ENCODE assay signal across 27 cellular contexts in the genomic region with DNA sequence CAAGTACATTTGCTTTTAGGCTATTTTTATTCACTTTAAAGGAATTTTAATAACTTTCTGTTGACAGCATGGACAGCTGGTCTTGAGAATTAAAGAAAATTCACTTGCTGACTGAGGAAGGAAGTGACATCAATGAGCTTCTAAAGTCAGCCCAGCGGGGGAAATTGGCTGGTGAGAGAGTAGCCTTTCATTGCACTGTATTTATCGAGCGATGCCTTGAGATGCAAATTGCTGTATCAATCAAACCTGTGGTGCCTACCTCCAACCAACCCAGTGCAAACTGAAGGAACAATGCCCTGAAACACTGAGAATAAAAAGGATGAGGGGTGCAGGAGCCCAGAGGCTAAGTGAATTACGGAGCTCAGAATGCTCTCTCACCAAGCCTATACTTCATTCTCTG.
DNase-seq lines count a peak whose midpoint lies in the region; ATAC-seq, FAIRE-seq and TF ChIP-seq lines count a peak whose summit lies in the region.
"Had no signal": no experiment of that assay in that cellular context is flagged by ENCODE, and none has a peak within 500 bp of the region (broad histone marks: within the 10 kb centered on the region; RNA-seq: fewer than 3 reads in every experiment).

No MANE protein-coding gene starts in this region.

- H3K27me3 Mint-ChIP-seq in endodermal cell (ENCODE audit: insufficient read depth) (no peaks in the 10 kb centered on the region), neural progenitor cell (ENCODE audit: insufficient read depth, low read depth) (no peaks in the 10 kb centered on the region), T-cell (no peaks in the 10 kb centered on the region)
- H3K27me3 Mint-ChIP-seq: activated B cell treated with CpG ODN at 0.5 μM for 24 hours; activated naive CD4-positive, alpha-beta T cell treated with anti-CD3 and anti-CD28 coated beads, Interleukin-2, amount 50 U/mL, for 24 hours; activated T-helper 17 cell treated with anti-CD3 and anti-CD28 coated beads, Interleukin-2, amount 50 U/mL, for 72 hours; CD4-positive, CD25-positive, alpha-beta regulatory T cell had no signal

- H3K9me2 ChIP-seq in MM.1S (replicated peaks; ENCODE audit: insufficient read depth, low read length) = no peaks in the 10 kb centered on the region

- in situ Hi-C loops in HepG2 (cut with HindIII; ENCODE audit: extremely low pct_ligation_motif_present, low pct_unique_long_range_greater_than_20kb) = no loop called here

- peak overlapping the region; percentile 46 for H2AFZ ChIP-seq in neural progenitor cell (replicated peaks)
- H2AFZ ChIP-seq in HepG2 (ENCODE audit: low read length) = no peak overlapping the region
- H2AFZ ChIP-seq in MM.1S (ENCODE audit: low read length) = no peak overlapping the region

- peaks cover 2% of the 10 kb centered on the region for H3K9me3 Mint-ChIP-seq in endodermal cell
- peaks cover 10% of the 10 kb centered on the region for H3K9me3 Mint-ChIP-seq in neural progenitor cell
- H3K9me3 Mint-ChIP-seq in T-cell = peaks cover 6 to 12% (median 6%) of the 10 kb centered on the region in 3 donors
- H3K9me3 Mint-ChIP-seq: nephron progenitor cell had no signal

- POLR2A ChIA-PET in HepG2 (lab: Yijun Ruan, JAX) = no interaction called here
- POLR2A ChIA-PET in T-cell (lab: Charles Lee) = no interaction called here

- H3K4me3 Mint-ChIP-seq in endodermal cell = no peak overlapping the region
- no peak overlapping the region for H3K4me3 Mint-ChIP-seq in neural progenitor cell
- no peak overlapping the region for H3K4me3 Mint-ChIP-seq in T-cell
- H3K4me3 Mint-ChIP-seq: activated B cell treated with CpG ODN at 0.5 μM for 24 hours; activated naive CD4-positive, alpha-beta T cell treated with anti-CD3 and anti-CD28 coated beads, Interleukin-2, amount 50 U/mL, for 24 hours; activated T-helper 17 cell treated with anti-CD3 and anti-CD28 coated beads, Interleukin-2, amount 50 U/mL, for 72 hours; nephron progenitor cell had no signal

- ATAC-seq in HepG2 (no peak), T-cell (replicated peaks in 1 of 4) (no peak), HG03342 (IDR thresholded peaks at IDR 0.05; ENCODE audit: unreplicated experiment) (no peak)
- ATAC-seq: activated T-helper 17 cell treated with anti-CD3 and anti-CD28 coated beads, Interleukin-2, amount 50 U/mL, for 72 hours; lower lobe of right lung; Right ventricle myocardium inferior had no signal

- H3K27ac Mint-ChIP-seq in endodermal cell = no peak overlapping the region
- no peak overlapping the region for H3K27ac Mint-ChIP-seq in neural progenitor cell
- H3K27ac Mint-ChIP-seq in T-cell = no peak overlapping the region
- H3K27ac Mint-ChIP-seq: activated B cell treated with CpG ODN at 0.5 μM for 24 hours; activated naive CD4-positive, alpha-beta T cell treated with anti-CD3 and anti-CD28 coated beads, Interleukin-2, amount 50 U/mL, for 24 hours; activated T-helper 17 cell treated with anti-CD3 and anti-CD28 coated beads, Interleukin-2, amount 50 U/mL, for 72 hours; CD4-positive, CD25-positive, alpha-beta regulatory T cell; nephron progenitor cell had no signal

- H3K27me3 ChIP-seq in H7 (ENCODE audit: control insufficient read depth, insufficient read depth, low read length) (no peaks in the 10 kb centered on the region), endodermal cell (ENCODE audit: control insufficient read depth, insufficient read depth, low read length, poor library complexity, severe bottlenecking) (no peaks in the 10 kb centered on the region), neural progenitor cell (no peaks in the 10 kb centered on the region), HepG2 (ENCODE audit: control insufficient read depth in 1 of 2, insufficient read depth in 2 of 2, low read length in 2 of 2) (no peaks in the 10 kb centered on the region), MM.1S (replicated peaks; ENCODE audit: insufficient read depth, low read length) (no peaks in the 10 kb centered on the region)
- H3K27me3 ChIP-seq: esophagus squamous epithelium, transverse colon had no signal

- no peak for TF ChIP-seq EP300 in HepG2 (IDR thresholded peaks at IDR 0.05; ENCODE audit: low read depth in 2 of 2, low read length in 2 of 2)
- TF ChIP-seq EP300 in HepG2 (CRISPR knock-in tag; IDR thresholded peaks at IDR 0.05; ENCODE audit: borderline replicate concordance) = no peak

- no TSS peak for BruUV-seq in HepG2 (replicated peaks; lab: Mats Ljungman, UMichigan)

- H3K36me3 Mint-ChIP-seq in endodermal cell (ENCODE audit: low read depth) (peaks cover 7% of the 10 kb centered on the region), neural progenitor cell (no peaks in the 10 kb centered on the region), T-cell (no peaks in the 10 kb centered on the region)
- H3K36me3 Mint-ChIP-seq: activated naive CD4-positive, alpha-beta T cell treated with anti-CD3 and anti-CD28 coated beads, Interleukin-2, amount 50 U/mL, for 24 hours; CD4-positive, CD25-positive, alpha-beta regulatory T cell had no signal

- H3K4me1 ChIP-seq in endodermal cell (ENCODE audit: control insufficient read depth, insufficient read depth, low read length) = no peaks in the 10 kb centered on the region
- peaks cover 15% of the 10 kb centered on the region for H3K4me1 ChIP-seq in neural progenitor cell
- no peaks in the 10 kb centered on the region for H3K4me1 ChIP-seq in HepG2 (ENCODE audit: insufficient read depth, low read length)
- no peaks in the 10 kb centered on the region for H3K4me1 ChIP-seq in MM.1S (ENCODE audit: low read length)
- H3K4me1 ChIP-seq: esophagus squamous epithelium, lower lobe of right lung, prostate gland, transverse colon had no signal

- H3K4me3 ChIP-seq in H7 (ENCODE audit: insufficient read depth, low read depth, low read length) (no peak overlapping the region), endodermal cell (ENCODE audit: low read length) (no peak overlapping the region), neural progenitor cell (peak overlapping the region; percentile 11), HepG2 (replicated peaks in 1 of 3; ENCODE audit: insufficient read depth in 1 of 3, low read depth in 2 of 3, low read length in 3 of 3) (no peak overlapping the region), MM.1S (ENCODE audit: low read length) (no peak overlapping the region)
- H3K4me3 ChIP-seq: coronary artery, esophagus squamous epithelium, lower lobe of right lung, prostate gland, transverse colon had no signal

- H3K4me2 ChIP-seq in neural progenitor cell = peak overlapping the region; percentile 71
- H3K4me2 ChIP-seq in HepG2 (ENCODE audit: low read depth, low read length) = no peak overlapping the region
- no peak overlapping the region for H3K4me2 ChIP-seq in MM.1S (ENCODE audit: low read depth, low read length)

- FAIRE-seq in HepG2 (lab: Jason Lieb, UNC) = no peak
- FAIRE-seq: frontal cortex had no signal

- H3K27ac ChIP-seq in endodermal cell (ENCODE audit: low read depth, low read length) = peak overlapping the region; percentile 70
- peak overlapping the region; percentile 84 for H3K27ac ChIP-seq in neural progenitor cell
- no peak overlapping the region for H3K27ac ChIP-seq in HepG2 (ENCODE audit: extremely low read length, insufficient read depth, low read length)
- H3K27ac ChIP-seq in MM.1S (ENCODE audit: low read length) = no peak overlapping the region
- H3K27ac ChIP-seq: coronary artery, esophagus squamous epithelium, HL-60, lower lobe of right lung, prostate gland, transverse colon had no signal

- H3F3A ChIP-seq in neural progenitor cell (ENCODE audit: low read depth) (peaks cover 13% of the 10 kb centered on the region), MM.1S (ENCODE audit: insufficient read depth, low read length) (no peaks in the 10 kb centered on the region)

- no peaks in the 10 kb centered on the region for H4K20me1 ChIP-seq in neural progenitor cell (ENCODE audit: low read depth)
- no peaks in the 10 kb centered on the region for H4K20me1 ChIP-seq in HepG2 (ENCODE audit: insufficient read depth, low read length)
- H4K20me1 ChIP-seq in MM.1S (ENCODE audit: insufficient read depth, low read length) = no peaks in the 10 kb centered on the region

- H3K36me3 ChIP-seq in H7 (replicated peaks; ENCODE audit: control insufficient read depth, insufficient read depth, low read length) (no peaks in the 10 kb centered on the region), endodermal cell (ENCODE audit: control insufficient read depth, insufficient read depth, low read length) (no peaks in the 10 kb centered on the region), neural progenitor cell (no peaks in the 10 kb centered on the region), HepG2 (replicated peaks in 1 of 2; ENCODE audit: control insufficient read depth in 1 of 2, insufficient read depth in 2 of 2, low read length in 2 of 2) (no peaks in the 10 kb centered on the region), MM.1S (replicated peaks; ENCODE audit: insufficient read depth, low read length) (no peaks in the 10 kb centered on the region)
- H3K36me3 ChIP-seq: esophagus squamous epithelium, lower lobe of right lung, prostate gland, transverse colon had no signal

- intact Hi-C loops in HepG2 (cut with micrococcal nuclease; ENCODE audit: unreplicated experiment) = no loop called here

- no peak for TF ChIP-seq CTCF in endodermal cell (conservative IDR thresholded peaks at IDR 0.05)
- no peak for TF ChIP-seq CTCF in neural progenitor cell (IDR thresholded peaks at IDR 0.05)
- TF ChIP-seq CTCF in HepG2 (CRISPR knock-in tag; IDR thresholded peaks at IDR 0.05) = no peak
- no peak for TF ChIP-seq CTCF in MM.1S (IDR thresholded peaks at IDR 0.05; ENCODE audit: low read length)

- H3K9ac ChIP-seq in endodermal cell (ENCODE audit: extremely low read depth, low read length, poor library complexity, severe bottlenecking) (no peak overlapping the region), neural progenitor cell (no peak overlapping the region), HepG2 (ENCODE audit: insufficient read depth, low read depth, low read length) (no peak overlapping the region), MM.1S (ENCODE audit: low read length) (no peak overlapping the region)

- H3K4me1 Mint-ChIP-seq in endodermal cell (peaks cover 5% of the 10 kb centered on the region), neural progenitor cell (peaks cover 14% of the 10 kb centered on the region), T-cell (no peaks in the 10 kb centered on the region)
- H3K4me1 Mint-ChIP-seq: activated B cell treated with CpG ODN at 0.5 μM for 24 hours; activated naive CD4-positive, alpha-beta T cell treated with anti-CD3 and anti-CD28 coated beads, Interleukin-2, amount 50 U/mL, for 24 hours; activated T-helper 17 cell treated with anti-CD3 and anti-CD28 coated beads, Interleukin-2, amount 50 U/mL, for 72 hours; CD4-positive, CD25-positive, alpha-beta regulatory T cell; nephron progenitor cell had no signal

- no peaks in the 10 kb centered on the region for H3K79me2 ChIP-seq in neural progenitor cell (ENCODE audit: low read depth)
- H3K79me2 ChIP-seq in HepG2 (ENCODE audit: insufficient read depth, low read length) = no peaks in the 10 kb centered on the region
- no peaks in the 10 kb centered on the region for H3K79me2 ChIP-seq in MM.1S (ENCODE audit: low read length)

- 10 to 34% methylated on average over 2 to 4 of the region's 4 CpGs for whole genome bisulfite sequencing in endodermal cell (ENCODE audit: insufficient coverage in 1 of 2, insufficient read length in 1 of 2), 2 experiments
- 92% methylated on average over 4 of the region's 4 CpGs for WGBS in HepG2 (ENCODE audit: low lambda C conversion rate)

- TF ChIP-seq POLR2A in HepG2 (IDR thresholded peaks at IDR 0.05; ENCODE audit: insufficient read depth in 1 of 2, low read depth in 2 of 2, low read length in 2 of 2) = no peak

- peak; percentile 62 for DNase-seq in H7
- DNase-seq in NCI-H146 treated with DMSO at 0.1 percent for 48 hours (lab: John Stamatoyannopoulos, UW; ENCODE audit: unreplicated experiment) = peak; percentile 99
- DNase-seq in endodermal cell = peak; percentile 82
- DNase-seq in neural progenitor cell (ENCODE audit: low spot score) = peak; percentile 85
- no peak for DNase-seq in HepG2 (ENCODE audit: low spot score)
- DNase-seq in T-cell = no peak
- DNase-seq in MM.1S = no peak
- DNase-seq: activated B cell treated with CpG ODN at 0.5 μM for 24 hours; activated CD4-positive, alpha-beta T cell treated with anti-CD3 and anti-CD28 coated beads, Interleukin-2, amount 50 U/mL, for 48 hours; activated CD8-positive, alpha-beta memory T cell treated with anti-CD3 and anti-CD28 coated beads, Interleukin-2, amount 50 U/mL, for 48 hours; CD4-positive, CD25-positive, alpha-beta regulatory T cell; esophagus squamous epithelium; IMR-90; lower lobe of right lung; NCI-H187; NCI-H526 treated with DMSO at 0.1 percent for 48 hours; nephron progenitor cell; T1000; transverse colon had no signal

- no peak for TF ChIP-seq RAD21 in HepG2 (CRISPR knock-in tag; IDR thresholded peaks at IDR 0.05)

- CTCF ChIA-PET in HepG2 (lab: Yijun Ruan, JAX; ENCODE audit: low intra/inter-chr PET ratio, low total read pairs) = no interaction called here
- CTCF ChIA-PET in T-cell (lab: Charles Lee) = interaction anchor here in 1 of 2 donors (0.6 kb wide), 1 partner anchor 656 kb away, joined by 3 read pairs; no protein-coding TSS in a partner anchor

- H3K9me3 ChIP-seq in endodermal cell (ENCODE audit: control insufficient read depth, low read length) (no peaks in the 10 kb centered on the region), neural progenitor cell (ENCODE audit: low read depth) (no peaks in the 10 kb centered on the region), HepG2 (ENCODE audit: low read length) (no peaks in the 10 kb centered on the region), MM.1S (replicated peaks; ENCODE audit: insufficient read depth, low read length) (no peaks in the 10 kb centered on the region)
- H3K9me3 ChIP-seq: esophagus squamous epithelium, lower lobe of right lung, prostate gland, transverse colon had no signal

Comparison
In these comparisons a context has a peak if more than half of its experiments do, and no peak if none do; other contexts are left out.
1. DNase-seq: peak in H7 (single experiment), NCI-H146 treated with DMSO at 0.1 percent for 48 hours (single experiment), endodermal cell (single experiment) and neural progenitor cell (single experiment); none in HepG2 (single experiment), T-cell (0 of 34) and MM.1S (single experiment).
2. H3K27ac ChIP-seq: peak in endodermal cell (single experiment) and neural progenitor cell (single experiment); none in HepG2 (single experiment) and MM.1S (single experiment).